1 cellular context compared by ENCODE assay signal in the genomic region with DNA sequence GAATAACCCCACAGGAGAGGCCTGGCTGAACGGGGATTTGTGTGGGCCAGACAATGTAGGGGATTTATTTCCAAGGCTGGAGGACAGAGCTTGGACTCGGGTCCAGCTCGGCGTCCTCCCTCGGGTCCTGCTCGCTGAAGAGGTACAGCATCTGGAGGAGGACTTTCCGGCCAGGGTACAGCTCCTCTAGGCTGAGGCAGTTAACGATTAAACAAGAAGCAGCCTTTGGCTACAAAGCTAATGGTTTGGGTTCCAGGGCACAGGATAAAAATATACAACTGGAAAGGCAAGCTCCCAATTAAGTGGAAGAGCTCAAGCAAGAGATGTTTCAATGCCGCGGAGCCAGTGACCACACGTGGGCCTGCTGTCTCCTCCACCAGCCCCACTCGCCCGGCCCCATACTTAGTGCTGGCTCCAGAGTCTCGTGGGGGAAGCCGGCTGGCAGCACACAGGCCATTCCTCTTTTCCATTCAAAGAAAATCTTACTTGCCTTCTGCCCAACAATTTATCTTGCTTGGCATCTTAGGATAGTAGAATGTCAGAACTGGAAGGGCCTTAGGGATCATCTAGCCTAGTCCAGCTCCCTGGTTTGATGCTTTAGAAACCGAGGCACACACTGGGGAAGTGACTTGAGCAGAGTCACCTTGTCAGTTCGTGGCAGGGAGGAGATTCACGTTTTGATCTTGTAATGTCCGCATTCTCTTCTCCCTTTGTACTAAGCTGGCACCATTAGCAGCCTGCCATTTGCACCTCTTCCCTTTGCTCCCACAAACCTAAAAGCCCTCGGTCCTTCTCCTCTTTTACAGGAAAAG.
TF ChIP-seq lines count a peak whose summit lies in the region.

No MANE protein-coding gene starts in this region.

TF ChIP-seq in HEK293, 187 proteins besides CTCF, POLR2A, EP300 and RAD21 (continued from another document):
- TF ChIP-seq, protein P1, sequence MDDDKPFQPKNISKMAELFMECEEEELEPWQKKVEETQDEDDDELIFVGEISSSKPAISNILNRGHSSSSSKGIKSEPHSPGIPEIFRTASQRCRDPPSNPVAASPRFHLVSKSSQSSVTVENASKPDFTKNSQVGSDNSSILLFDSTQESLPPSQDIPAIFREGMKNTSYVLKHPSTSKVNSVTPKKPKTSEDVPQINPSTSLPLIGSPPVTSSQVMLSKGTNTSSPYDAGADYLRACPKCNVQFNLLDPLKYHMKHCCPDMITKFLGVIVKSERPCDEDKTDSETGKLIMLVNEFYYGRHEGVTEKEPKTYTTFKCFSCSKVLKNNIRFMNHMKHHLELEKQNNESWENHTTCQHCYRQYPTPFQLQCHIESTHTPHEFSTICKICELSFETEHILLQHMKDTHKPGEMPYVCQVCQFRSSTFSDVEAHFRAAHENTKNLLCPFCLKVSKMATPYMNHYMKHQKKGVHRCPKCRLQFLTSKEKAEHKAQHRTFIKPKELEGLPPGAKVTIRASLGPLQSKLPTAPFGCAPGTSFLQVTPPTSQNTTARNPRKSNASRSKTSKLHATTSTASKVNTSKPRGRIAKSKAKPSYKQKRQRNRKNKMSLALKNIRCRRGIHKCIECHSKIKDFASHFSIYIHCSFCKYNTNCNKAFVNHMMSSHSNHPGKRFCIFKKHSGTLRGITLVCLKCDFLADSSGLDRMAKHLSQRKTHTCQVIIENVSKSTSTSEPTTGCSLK (tag by site-specific recombination; IDR thresholded peaks at IDR 0.05): no peak
- TF ChIP-seq ATF2 (tag by site-specific recombination; IDR thresholded peaks at IDR 0.05; ENCODE audit: low read depth): no peak
- TF ChIP-seq KLF8 (tag by site-specific recombination; IDR thresholded peaks at IDR 0.05): no peak
- no peak for TF ChIP-seq ZNF654 (tag by site-specific recombination; IDR thresholded peaks at IDR 0.05; ENCODE audit: low read depth)
- TF ChIP-seq ZNF223 (tag by site-specific recombination; IDR thresholded peaks at IDR 0.05): no peak
- TF ChIP-seq ZNF621 (tag by site-specific recombination; IDR thresholded peaks at IDR 0.05): no peak
- TF ChIP-seq SP7 (tag by site-specific recombination; IDR thresholded peaks at IDR 0.05): no peak
- TF ChIP-seq, protein P2, sequence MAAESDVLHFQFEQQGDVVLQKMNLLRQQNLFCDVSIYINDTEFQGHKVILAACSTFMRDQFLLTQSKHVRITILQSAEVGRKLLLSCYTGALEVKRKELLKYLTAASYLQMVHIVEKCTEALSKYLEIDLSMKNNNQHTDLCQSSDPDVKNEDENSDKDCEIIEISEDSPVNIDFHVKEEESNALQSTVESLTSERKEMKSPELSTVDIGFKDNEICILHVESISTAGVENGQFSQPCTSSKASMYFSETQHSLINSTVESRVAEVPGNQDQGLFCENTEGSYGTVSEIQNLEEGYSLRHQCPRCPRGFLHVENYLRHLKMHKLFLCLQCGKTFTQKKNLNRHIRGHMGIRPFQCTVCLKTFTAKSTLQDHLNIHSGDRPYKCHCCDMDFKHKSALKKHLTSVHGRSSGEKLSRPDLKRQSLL (tag by site-specific recombination; IDR thresholded peaks at IDR 0.05): no peak
- TF ChIP-seq ZNF596 (tag by site-specific recombination; IDR thresholded peaks at IDR 0.05): no peak
- TF ChIP-seq IKZF3 (tag by site-specific recombination; IDR thresholded peaks at IDR 0.05): no peak
- TF ChIP-seq, protein P3, sequence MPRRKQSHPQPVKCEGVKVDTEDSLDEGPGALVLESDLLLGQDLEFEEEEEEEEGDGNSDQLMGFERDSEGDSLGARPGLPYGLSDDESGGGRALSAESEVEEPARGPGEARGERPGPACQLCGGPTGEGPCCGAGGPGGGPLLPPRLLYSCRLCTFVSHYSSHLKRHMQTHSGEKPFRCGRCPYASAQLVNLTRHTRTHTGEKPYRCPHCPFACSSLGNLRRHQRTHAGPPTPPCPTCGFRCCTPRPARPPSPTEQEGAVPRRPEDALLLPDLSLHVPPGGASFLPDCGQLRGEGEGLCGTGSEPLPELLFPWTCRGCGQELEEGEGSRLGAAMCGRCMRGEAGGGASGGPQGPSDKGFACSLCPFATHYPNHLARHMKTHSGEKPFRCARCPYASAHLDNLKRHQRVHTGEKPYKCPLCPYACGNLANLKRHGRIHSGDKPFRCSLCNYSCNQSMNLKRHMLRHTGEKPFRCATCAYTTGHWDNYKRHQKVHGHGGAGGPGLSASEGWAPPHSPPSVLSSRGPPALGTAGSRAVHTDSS (tag by site-specific recombination; IDR thresholded peaks at IDR 0.05): no peak
- TF ChIP-seq ZNF391 (tag by site-specific recombination; IDR thresholded peaks at IDR 0.05; ENCODE audit: borderline replicate concordance, low read depth): no peak
- no peak for TF ChIP-seq ZFHX2 (tag by site-specific recombination; conservative IDR thresholded peaks at IDR 0.05)
- TF ChIP-seq, protein P4, sequence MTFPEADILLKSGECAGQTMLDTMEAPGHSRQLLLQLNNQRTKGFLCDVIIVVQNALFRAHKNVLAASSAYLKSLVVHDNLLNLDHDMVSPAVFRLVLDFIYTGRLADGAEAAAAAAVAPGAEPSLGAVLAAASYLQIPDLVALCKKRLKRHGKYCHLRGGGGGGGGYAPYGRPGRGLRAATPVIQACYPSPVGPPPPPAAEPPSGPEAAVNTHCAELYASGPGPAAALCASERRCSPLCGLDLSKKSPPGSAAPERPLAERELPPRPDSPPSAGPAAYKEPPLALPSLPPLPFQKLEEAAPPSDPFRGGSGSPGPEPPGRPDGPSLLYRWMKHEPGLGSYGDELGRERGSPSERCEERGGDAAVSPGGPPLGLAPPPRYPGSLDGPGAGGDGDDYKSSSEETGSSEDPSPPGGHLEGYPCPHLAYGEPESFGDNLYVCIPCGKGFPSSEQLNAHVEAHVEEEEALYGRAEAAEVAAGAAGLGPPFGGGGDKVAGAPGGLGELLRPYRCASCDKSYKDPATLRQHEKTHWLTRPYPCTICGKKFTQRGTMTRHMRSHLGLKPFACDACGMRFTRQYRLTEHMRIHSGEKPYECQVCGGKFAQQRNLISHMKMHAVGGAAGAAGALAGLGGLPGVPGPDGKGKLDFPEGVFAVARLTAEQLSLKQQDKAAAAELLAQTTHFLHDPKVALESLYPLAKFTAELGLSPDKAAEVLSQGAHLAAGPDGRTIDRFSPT (tag by site-specific recombination; IDR thresholded peaks at IDR 0.05): no peak
